ENCODE assay signal across 21 cellular contexts in the genomic region with DNA sequence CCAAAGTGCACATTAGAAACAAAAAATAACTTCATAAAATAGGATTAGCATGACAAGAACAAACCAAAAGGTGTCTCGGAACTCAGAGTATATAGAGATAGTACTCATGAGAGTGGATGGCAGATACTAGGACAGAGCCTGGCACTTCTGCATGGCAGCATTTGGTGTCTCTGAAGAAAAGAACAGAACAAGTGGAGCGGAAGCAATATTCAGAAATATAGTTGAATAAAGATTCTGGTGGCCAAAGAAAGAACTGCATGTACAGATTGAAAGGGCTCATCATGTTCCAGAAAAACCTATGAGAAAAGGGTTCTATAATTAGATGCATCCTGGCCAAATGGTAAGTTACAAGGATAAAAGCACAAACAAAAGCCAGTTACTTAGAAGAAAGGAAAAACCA.
DNase-seq lines count a peak whose midpoint lies in the region; ATAC-seq and TF ChIP-seq lines count a peak whose summit lies in the region.
"Had no signal": no experiment of that assay in that cellular context is flagged by ENCODE, and none has a peak within 500 bp of the region (broad histone marks: within the 10 kb centered on the region; RNA-seq: fewer than 3 reads in every experiment).

No MANE protein-coding gene starts in this region.

- H3K9ac ChIP-seq in DND-41 (ENCODE audit: low read depth, low read length): no peak overlapping the region

- H3K79me2 ChIP-seq in DND-41 (ENCODE audit: insufficient read depth, low read length): no peaks in the 10 kb centered on the region

- peaks cover 45% of the 10 kb centered on the region for H3K9me3 ChIP-seq in DND-41 (ENCODE audit: insufficient read depth, low read length, severe bottlenecking)
- H3K9me3 ChIP-seq in BE2C: no peaks in the 10 kb centered on the region

- DNase-seq in DND-41: no peak
- peak; percentile 31 for DNase-seq in cerebellar cortex (ENCODE audit: low spot score)
- no peak for DNase-seq in mesothelial cell of epicardium (ENCODE audit: low spot score in 2 of 2, unreplicated experiment in 2 of 2)
- DNase-seq in mucosa of gallbladder (ENCODE audit: low spot score): no peak
- no peak for DNase-seq in BE2C
- DNase-seq: ACHN, AML-193, GOT3, KBM-7, NCI-H1417 treated with DMSO at 0.1 percent for 48 hours, NCI-H2081, NCI-H510A treated with DMSO at 0.1 percent for 48 hours, NCI-H82, OCI-M1, RPMI8226, SHP77 treated with DMSO at 0.1 percent for 48 hours, T-helper 1 cell had no signal

- H3K27ac ChIP-seq in DND-41 (ENCODE audit: low read length): no peak overlapping the region

- no peaks in the 10 kb centered on the region for H3K4me1 ChIP-seq in DND-41 (ENCODE audit: insufficient read depth, low read length)
- H3K4me1 ChIP-seq in BE2C: no peaks in the 10 kb centered on the region

- TF ChIP-seq CTCF in DND-41 (IDR thresholded peaks at IDR 0.05; ENCODE audit: borderline replicate concordance, extremely low read depth, low read length, poor library complexity, severe bottlenecking) (no peak), GM12873 (IDR thresholded peaks at IDR 0.05; ENCODE audit: insufficient read depth, low read depth, low read length, missing control alignments) (peak; percentile 15), mesothelial cell of epicardium (IDR thresholded peaks at IDR 0.05; ENCODE audit: unreplicated experiment) (peak; percentile 56), BE2C (IDR thresholded peaks at IDR 0.05; ENCODE audit: low read depth, low read length) (no peak)

- ATAC-seq in DND-41 (ENCODE audit: insufficient read depth, low read depth) (0 out of 3 replicates have a peak, but pooled peaks have one; percentile 16), HG03196 (IDR thresholded peaks at IDR 0.05; ENCODE audit: unreplicated experiment) (no peak)
- ATAC-seq: HepG2 had no signal

- H3K27ac Mint-ChIP-seq in mesothelial cell of epicardium: no peak overlapping the region

- H3K9me3 Mint-ChIP-seq in mesothelial cell of epicardium: peaks cover 38% of the 10 kb centered on the region

- H3K4me3 ChIP-seq in DND-41 (ENCODE audit: low read depth in 1 of 2, low read length in 2 of 2): no peak overlapping the region
- H3K4me3 ChIP-seq in BE2C (ENCODE audit: low read depth, low read length): no peak overlapping the region

- no peaks in the 10 kb centered on the region for H3K27me3 Mint-ChIP-seq in mesothelial cell of epicardium (ENCODE audit: low read depth)

- no peaks in the 10 kb centered on the region for H3K4me1 Mint-ChIP-seq in mesothelial cell of epicardium
- H3K4me1 Mint-ChIP-seq: CD14-positive monocyte had no signal

- H3K4me3 Mint-ChIP-seq in mesothelial cell of epicardium: no peak overlapping the region
- H3K4me3 Mint-ChIP-seq: CD14-positive monocyte had no signal

- H3K36me3 Mint-ChIP-seq in mesothelial cell of epicardium: peaks cover 49% of the 10 kb centered on the region

- H3K27me3 ChIP-seq in DND-41 (ENCODE audit: insufficient read depth, low read length, poor library complexity) (no peaks in the 10 kb centered on the region), BE2C (no peaks in the 10 kb centered on the region)

- H2AFZ ChIP-seq in DND-41 (ENCODE audit: low read depth, low read length): no peak overlapping the region

- H3K36me3 ChIP-seq in DND-41 (ENCODE audit: insufficient read depth, low read length) (peaks cover 58% of the 10 kb centered on the region), BE2C (no peaks in the 10 kb centered on the region)

- no peak overlapping the region for H3K4me2 ChIP-seq in DND-41 (ENCODE audit: insufficient read depth, low read length)

- no peaks in the 10 kb centered on the region for H4K20me1 ChIP-seq in DND-41 (ENCODE audit: insufficient read depth, low read length)

Comparison
In these comparisons a context has a peak if more than half of its experiments do, and no peak if none do; other contexts are left out.
1. CTCF ChIP-seq: peak in GM12873 (single experiment) and mesothelial cell of epicardium (single experiment); none in DND-41 (single experiment) and BE2C (single experiment).